Comparison of ENCODE assay signal across 28 cellular contexts in the genomic region with DNA sequence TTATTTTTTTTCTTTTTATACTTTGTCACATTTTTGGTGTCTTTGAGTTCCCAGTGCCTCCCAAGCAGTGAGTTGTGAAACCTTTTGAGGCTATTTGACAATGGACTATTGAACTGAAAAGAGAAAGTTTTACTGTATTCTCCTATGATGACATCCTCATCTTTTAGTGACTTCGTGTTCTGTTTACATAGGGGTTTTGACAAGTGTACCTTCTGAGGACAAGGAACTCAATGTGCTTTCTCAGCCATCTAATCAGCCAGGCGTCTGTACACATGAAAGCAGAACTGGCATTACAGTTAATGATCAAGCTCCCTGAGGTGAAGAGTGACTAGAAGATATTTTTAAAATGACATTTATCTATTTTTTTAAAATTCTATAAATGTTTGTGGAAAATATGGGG.
"Had no signal": no experiment of that assay in that cellular context is flagged by ENCODE, and none has a peak within 500 bp of the region (broad histone marks: within the 10 kb centered on the region; RNA-seq: fewer than 3 reads in every experiment).

No MANE protein-coding gene starts in this region.

- H3K27me3 ChIP-seq: adrenal gland, breast epithelium, MG63 had no signal

- H3K36me3 ChIP-seq: adrenal gland, breast epithelium, MG63 had no signal

- H3K4me3 ChIP-seq: adrenal gland, breast epithelium, MG63 had no signal

- H3K27ac ChIP-seq: adrenal gland, breast epithelium had no signal

- H3K4me1 ChIP-seq: adrenal gland, breast epithelium had no signal

- DNase-seq: activated CD4-positive, alpha-beta T cell treated with anti-CD3 and anti-CD28 coated beads for 4 hours; activated CD4-positive, alpha-beta T cell treated with anti-CD3 and anti-CD28 coated beads, Interleukin-2, amount 50 U/mL, for 4 hours; activated CD8-positive, alpha-beta memory T cell treated with anti-CD3 and anti-CD28 coated beads, Interleukin-2, amount 50 U/mL, for 48 hours; activated CD8-positive, alpha-beta T cell treated with anti-CD3 and anti-CD28 coated beads, Interleukin-2, amount 10 ng/mL, durations not matched to agents 7 days and 5 days; activated naive CD4-positive, alpha-beta T cell treated with anti-CD3 and anti-CD28 coated beads, Interleukin-2, amount 50 U/mL, for 16 hours; activated naive CD8-positive, alpha-beta T cell treated with anti-CD3 and anti-CD28 coated beads, Interleukin-2, amount 10 ng/mL, durations not matched to agents 7 days and 5 days; activated T-cell treated with anti-CD3 and anti-CD28 coated beads, Interleukin-2, amount 50 U/mL, for 1 hour; adrenal gland; anterior cingulate cortex; caudate nucleus; KBM-7; MG63; MV-4-11; NCI-H1092 treated with DMSO at 0.1 percent for 48 hours; NCI-H1417 treated with DMSO at 0.1 percent for 48 hours; NCI-H1694; NCI-H2029; NCI-H2107; NCI-H2171 treated with DMSO at 0.1 percent for 48 hours; NCI-H226; NCI-H526; NCI-H774; OCI-M1; SHP77 treated with DMSO at 0.1 percent for 48 hours; T-helper 17 cell; T-helper 9 cell had no signal

- ATAC-seq: activated CD4-positive, CD25-positive, alpha-beta regulatory T cell treated with anti-CD3 and anti-CD28 coated beads, Interleukin-2, amount 50 U/mL, for 24 hours; activated CD8-positive, alpha-beta T cell treated with anti-CD3 and anti-CD28 coated beads, Interleukin-2, amount 10 ng/mL, durations not matched to agents 7 days and 5 days; T-helper 17 cell had no signal

- H3K9me3 ChIP-seq: adrenal gland, breast epithelium, MG63 had no signal
